ENCODE assay signal across 8 cellular contexts in genomic region chr12:24109381-24110039, GRCh38.
DNase-seq lines count a peak whose midpoint lies in the region; ATAC-seq and TF ChIP-seq lines count a peak whose summit lies in the region.

No MANE protein-coding gene starts in this region.

- no peak overlapping the region for H3K27ac ChIP-seq in VCaP

- TF ChIP-seq CTCF in VCaP (conservative IDR thresholded peaks at IDR 0.05): peak; percentile 86

- ATAC-seq in GM18498 (IDR thresholded peaks at IDR 0.05; ENCODE audit: unreplicated experiment) (peak; percentile 98), GM21723 (IDR thresholded peaks at IDR 0.05; ENCODE audit: unreplicated experiment) (peak; percentile 96), left lobe of liver (peak; percentile 82)
- no peak for ATAC-seq in stimulated activated naive CD8-positive, alpha-beta T cell treated with anti-CD3 and anti-CD28 coated beads, Interleukin-15, Interleukin-2, amounts not matched to agents 100 U/mL and 50 U/mL, for 24 hours

- peak; percentile 18 for DNase-seq in Jurkat, Clone E6-1 (ENCODE audit: low read depth, low spot score)
- DNase-seq in left lobe of liver (ENCODE audit: low spot score): no peak
- no peak for DNase-seq in stimulated activated CD4-positive, alpha-beta T cell treated with anti-CD3 and anti-CD28 coated beads, Interleukin-2, amount 100 ng/mL, for 24 hours
- no peak for DNase-seq in stimulated activated naive CD8-positive, alpha-beta T cell treated with anti-CD3 and anti-CD28 coated beads, Interleukin-15, Interleukin-2, amounts not matched to agents 100 U/mL and 50 U/mL, for 24 hours
- no peak for DNase-seq in effector CD4-positive, alpha-beta T cell

- H3K4me3 ChIP-seq in Jurkat, Clone E6-1 (ENCODE audit: low read length): no peak overlapping the region
